In the genomic region with DNA sequence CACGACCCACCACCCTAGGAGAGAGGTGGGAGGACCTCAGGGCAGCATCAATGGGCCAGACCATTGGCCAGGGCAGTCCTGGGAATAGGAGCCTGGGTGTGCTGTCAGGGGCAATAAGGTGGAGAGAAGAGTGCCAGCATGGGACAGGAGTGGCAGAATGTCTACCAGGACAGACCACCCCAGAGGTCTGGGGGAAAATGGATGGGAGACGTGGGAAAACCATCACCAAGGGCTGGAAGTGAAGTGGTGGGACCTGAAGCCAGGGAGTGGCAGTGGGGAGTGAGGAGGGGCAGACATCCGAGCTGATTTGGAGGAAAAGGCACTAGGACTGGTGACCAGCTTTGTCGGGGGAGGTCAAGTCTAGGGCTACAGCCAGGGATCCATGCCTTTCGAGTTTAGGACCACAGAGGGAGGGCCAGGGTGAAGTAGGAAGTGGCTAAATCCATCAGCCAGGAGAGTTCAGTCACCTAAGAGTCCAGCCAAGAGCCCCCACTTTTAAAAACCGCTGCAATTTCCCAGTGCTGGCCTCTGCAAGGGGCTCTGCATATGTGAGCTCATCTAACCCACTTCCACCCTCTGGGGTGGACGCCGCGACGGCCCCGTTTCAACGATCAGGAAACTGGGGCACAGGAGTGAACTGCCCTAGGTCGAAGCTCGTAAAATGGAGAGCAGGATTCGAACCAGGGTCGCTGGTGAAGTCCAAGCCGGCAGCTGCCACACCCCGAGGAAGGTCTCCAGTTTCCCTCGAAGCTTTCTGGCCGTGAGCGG, we compare ENCODE assay signal across 8 cellular contexts. TPM values are rescaled to one million over a fixed set of nuclear protein-coding genes. Genes with fewer than 3 reads are reported as not detected.
DNase-seq lines count a peak whose midpoint lies in the region; ATAC-seq and TF ChIP-seq lines count a peak whose summit lies in the region.

No MANE protein-coding gene starts in this region.

- peaks cover 3 to 5% of the 10 kb centered on the region in 2 experiments for H3K36me3 ChIP-seq in trophoblast cell (ENCODE audit: control insufficient read depth in 1 of 2, insufficient read depth in 2 of 2, low read length in 2 of 2)

- peak overlapping the region; percentile 95 for H4K8ac ChIP-seq in trophoblast cell (ENCODE audit: low read depth, low read length)

- peaks cover 3% of the 10 kb centered on the region for H3K36me3 Mint-ChIP-seq in T-helper 17 cell (ENCODE audit: low read depth)

- H3K27ac ChIP-seq in trophoblast cell (ENCODE audit: low read depth, low read length): peak overlapping the region; percentile 31

- peak overlapping the region; percentile 74 for H3K4me3 Mint-ChIP-seq in T-helper 17 cell

- peaks cover 7% of the 10 kb centered on the region for H3K79me2 ChIP-seq in trophoblast cell (ENCODE audit: control insufficient read depth, insufficient read depth, low read length, poor library complexity)

- H3K9ac ChIP-seq in trophoblast cell (ENCODE audit: low read length): peak overlapping the region; percentile 6

- H2AK5ac ChIP-seq in trophoblast cell (ENCODE audit: low read length): no peak overlapping the region

- DNase-seq in DMS53 (lab: John Stamatoyannopoulos, UW): peak; percentile 50
- no peak for DNase-seq in T-helper 17 cell
- no peak for DNase-seq in foreskin fibroblast
- no peak for DNase-seq in trophoblast cell
- DNase-seq in NCI-H1930 (lab: John Stamatoyannopoulos, UW): no peak
- DNase-seq in Ammon's horn (ENCODE audit: low spot score): no peak
- DNase-seq in ACHN: no peak

- no peak overlapping the region for H3K23ac ChIP-seq in trophoblast cell (ENCODE audit: low read length)

- H3K27ac Mint-ChIP-seq in T-helper 17 cell: peak overlapping the region; percentile 3

- peak overlapping the region; percentile 96 for H4K12ac ChIP-seq in trophoblast cell (ENCODE audit: low read depth, low read length)

- H3K4me1 Mint-ChIP-seq in T-helper 17 cell: peaks cover 11% of the 10 kb centered on the region

- H3K18ac ChIP-seq in trophoblast cell (ENCODE audit: low read length): no peak overlapping the region

- H3K9me3 ChIP-seq in T-helper 17 cell (ENCODE audit: control insufficient read depth, low read length, poor library complexity, severe bottlenecking) (no peaks in the 10 kb centered on the region), trophoblast cell (ENCODE audit: insufficient read depth, low read depth, low read length) (peaks cover 10% of the 10 kb centered on the region)

- no peaks in the 10 kb centered on the region for H3K27me3 ChIP-seq in trophoblast cell (ENCODE audit: insufficient read depth, low read length)

- H2BK120ac ChIP-seq in trophoblast cell (ENCODE audit: insufficient read depth, low read length, poor library complexity): no peak overlapping the region

- no peak overlapping the region for H2BK12ac ChIP-seq in trophoblast cell (ENCODE audit: low read length)

- no CpG with 5 or more reads among the region's 21 CpGs for WGBS in trophoblast cell (ENCODE audit: extremely low coverage, insufficient coverage, insufficient read length)

- H3K14ac ChIP-seq in trophoblast cell (ENCODE audit: low read length): peak overlapping the region; percentile 52

- H3K4me2 ChIP-seq in trophoblast cell (ENCODE audit: low read length): peak overlapping the region; percentile 91

- no peak overlapping the region for H3K4ac ChIP-seq in trophoblast cell (ENCODE audit: low read depth, low read length)

- no peak for TF ChIP-seq CTCF in foreskin fibroblast (IDR thresholded peaks at IDR 0.05; ENCODE audit: low read depth, low read length)

- H2BK5ac ChIP-seq in trophoblast cell (ENCODE audit: low read depth, low read length, poor library complexity): no peak overlapping the region

- H2AFZ ChIP-seq in trophoblast cell (ENCODE audit: insufficient read depth, low read length, poor library complexity): peak overlapping the region; percentile 53

- H3K27me3 Mint-ChIP-seq in T-helper 17 cell: peaks cover 39% of the 10 kb centered on the region

- H3K4me3 ChIP-seq in foreskin fibroblast (ENCODE audit: low read depth in 1 of 2, low read length in 2 of 2) (peak overlapping the region; percentile 77 to 78), trophoblast cell (ENCODE audit: low read depth, low read length) (peak overlapping the region; percentile 75)

- no peak for ATAC-seq in T-helper 17 cell
- ATAC-seq in HG03135 (IDR thresholded peaks at IDR 0.05; ENCODE audit: unreplicated experiment): no peak

- H4K91ac ChIP-seq in trophoblast cell (ENCODE audit: low read depth, low read length): peak overlapping the region; percentile 74

- in situ Hi-C loops in ACHN (cut with HindIII; ENCODE audit: low pct_ligation_motif_present, low pct_unique_long_range_greater_than_20kb, low sequenced_read_pairs): no loop called here

- H3K4me1 ChIP-seq in trophoblast cell (ENCODE audit: control insufficient read depth in 1 of 2, insufficient read depth in 2 of 2, low read length in 2 of 2): peaks cover 6 to 26% of the 10 kb centered on the region in 2 experiments

- H3K79me1 ChIP-seq in trophoblast cell (ENCODE audit: low read length): peaks cover 13% of the 10 kb centered on the region

RNA-seq across cellular contexts. Expression of a gene that starts 0.8 kb away (rescaled TPM):
- total RNA-seq in T-helper 17 cell: 1 to 10 TPM; 3.6 to 6.8 TPM
- 2.1 and 2.3 TPM in 2 replicates for polyA plus RNA-seq in trophoblast cell (2013)

RNA-seq across cellular contexts. Expression of a gene that starts 3.5 kb away (rescaled TPM):
- total RNA-seq in T-helper 17 cell: 1 to 10 TPM; 3.4 to 5.5 TPM
- polyA plus RNA-seq in trophoblast cell (2013): 5.0 and 5.1 TPM in 2 replicates
